ENCODE assay signal across 1 cellular context in the genomic region with DNA sequence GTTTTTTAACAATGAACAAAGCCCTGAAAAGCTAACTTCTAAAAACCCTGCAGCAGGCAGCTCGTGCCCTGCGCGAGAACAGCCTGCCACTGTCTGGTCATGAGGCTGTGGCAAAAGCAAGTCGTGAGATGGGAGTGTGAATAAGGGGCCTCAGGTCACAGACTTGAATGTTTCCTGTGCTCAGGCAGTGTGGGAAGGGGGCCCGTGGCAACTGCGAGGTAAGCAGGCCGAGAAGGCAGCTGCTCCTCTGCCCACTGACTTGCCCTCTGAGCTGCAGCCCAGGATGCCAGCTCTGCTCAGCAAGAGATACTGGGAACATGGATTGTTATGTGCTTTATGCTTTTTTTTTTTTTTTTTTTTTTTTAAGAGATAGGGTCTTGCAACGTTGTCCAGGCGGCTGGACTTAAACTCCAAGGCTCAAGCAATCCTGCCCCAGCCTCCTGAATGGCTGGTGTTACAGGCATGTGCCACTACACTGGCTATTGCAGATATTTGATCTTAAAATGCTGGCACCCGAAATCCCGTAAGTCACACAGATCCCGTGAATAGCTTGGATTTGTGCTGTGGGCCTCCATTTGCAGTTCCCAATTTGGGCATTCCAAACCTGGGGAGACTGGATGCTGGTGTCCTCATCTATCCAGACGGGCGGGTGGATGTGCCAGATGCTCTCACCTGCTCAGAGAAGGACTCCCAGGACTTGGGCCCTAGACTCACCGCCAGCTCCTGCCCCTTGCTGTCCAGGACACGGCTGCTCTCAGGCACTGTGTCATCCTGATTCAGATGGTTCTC.
TF ChIP-seq lines count a peak whose summit lies in the region.

No MANE protein-coding gene starts in this region.

TF ChIP-seq in HCT116, 20 proteins besides CTCF, POLR2A, EP300 and RAD21 (continued from another document):
- TF ChIP-seq, protein P1, sequence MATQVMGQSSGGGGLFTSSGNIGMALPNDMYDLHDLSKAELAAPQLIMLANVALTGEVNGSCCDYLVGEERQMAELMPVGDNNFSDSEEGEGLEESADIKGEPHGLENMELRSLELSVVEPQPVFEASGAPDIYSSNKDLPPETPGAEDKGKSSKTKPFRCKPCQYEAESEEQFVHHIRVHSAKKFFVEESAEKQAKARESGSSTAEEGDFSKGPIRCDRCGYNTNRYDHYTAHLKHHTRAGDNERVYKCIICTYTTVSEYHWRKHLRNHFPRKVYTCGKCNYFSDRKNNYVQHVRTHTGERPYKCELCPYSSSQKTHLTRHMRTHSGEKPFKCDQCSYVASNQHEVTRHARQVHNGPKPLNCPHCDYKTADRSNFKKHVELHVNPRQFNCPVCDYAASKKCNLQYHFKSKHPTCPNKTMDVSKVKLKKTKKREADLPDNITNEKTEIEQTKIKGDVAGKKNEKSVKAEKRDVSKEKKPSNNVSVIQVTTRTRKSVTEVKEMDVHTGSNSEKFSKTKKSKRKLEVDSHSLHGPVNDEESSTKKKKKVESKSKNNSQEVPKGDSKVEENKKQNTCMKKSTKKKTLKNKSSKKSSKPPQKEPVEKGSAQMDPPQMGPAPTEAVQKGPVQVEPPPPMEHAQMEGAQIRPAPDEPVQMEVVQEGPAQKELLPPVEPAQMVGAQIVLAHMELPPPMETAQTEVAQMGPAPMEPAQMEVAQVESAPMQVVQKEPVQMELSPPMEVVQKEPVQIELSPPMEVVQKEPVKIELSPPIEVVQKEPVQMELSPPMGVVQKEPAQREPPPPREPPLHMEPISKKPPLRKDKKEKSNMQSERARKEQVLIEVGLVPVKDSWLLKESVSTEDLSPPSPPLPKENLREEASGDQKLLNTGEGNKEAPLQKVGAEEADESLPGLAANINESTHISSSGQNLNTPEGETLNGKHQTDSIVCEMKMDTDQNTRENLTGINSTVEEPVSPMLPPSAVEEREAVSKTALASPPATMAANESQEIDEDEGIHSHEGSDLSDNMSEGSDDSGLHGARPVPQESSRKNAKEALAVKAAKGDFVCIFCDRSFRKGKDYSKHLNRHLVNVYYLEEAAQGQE (IDR thresholded peaks at IDR 0.05; ENCODE audit: low read depth) = no peak
- TF ChIP-seq ATF3 (IDR thresholded peaks at IDR 0.05) (no peak), EGR1 (IDR thresholded peaks at IDR 0.05; ENCODE audit: low read depth) (no peak), CEBPB (IDR thresholded peaks at IDR 0.05; ENCODE audit: low read depth) (no peak), JUND (IDR thresholded peaks at IDR 0.05) (no peak), ZFX (IDR thresholded peaks at IDR 0.05) (no peak), POLR2AphosphoS5 (IDR thresholded peaks at IDR 0.05; ENCODE audit: low read depth, low read length) (no peak), SIN3A (IDR thresholded peaks at IDR 0.05; ENCODE audit: low read depth) (no peak), EZH2phosphoT487 (IDR thresholded peaks at IDR 0.05; ENCODE audit: borderline replicate concordance) (no peak)
- TF ChIP-seq, protein P2, sequence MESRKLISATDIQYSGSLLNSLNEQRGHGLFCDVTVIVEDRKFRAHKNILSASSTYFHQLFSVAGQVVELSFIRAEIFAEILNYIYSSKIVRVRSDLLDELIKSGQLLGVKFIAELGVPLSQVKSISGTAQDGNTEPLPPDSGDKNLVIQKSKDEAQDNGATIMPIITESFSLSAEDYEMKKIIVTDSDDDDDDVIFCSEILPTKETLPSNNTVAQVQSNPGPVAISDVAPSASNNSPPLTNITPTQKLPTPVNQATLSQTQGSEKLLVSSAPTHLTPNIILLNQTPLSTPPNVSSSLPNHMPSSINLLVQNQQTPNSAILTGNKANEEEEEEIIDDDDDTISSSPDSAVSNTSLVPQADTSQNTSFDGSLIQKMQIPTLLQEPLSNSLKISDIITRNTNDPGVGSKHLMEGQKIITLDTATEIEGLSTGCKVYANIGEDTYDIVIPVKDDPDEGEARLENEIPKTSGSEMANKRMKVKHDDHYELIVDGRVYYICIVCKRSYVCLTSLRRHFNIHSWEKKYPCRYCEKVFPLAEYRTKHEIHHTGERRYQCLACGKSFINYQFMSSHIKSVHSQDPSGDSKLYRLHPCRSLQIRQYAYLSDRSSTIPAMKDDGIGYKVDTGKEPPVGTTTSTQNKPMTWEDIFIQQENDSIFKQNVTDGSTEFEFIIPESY (IDR thresholded peaks at IDR 0.05; ENCODE audit: extremely low read depth, insufficient replicate concordance, low read length) = no peak
